In the genomic region with DNA sequence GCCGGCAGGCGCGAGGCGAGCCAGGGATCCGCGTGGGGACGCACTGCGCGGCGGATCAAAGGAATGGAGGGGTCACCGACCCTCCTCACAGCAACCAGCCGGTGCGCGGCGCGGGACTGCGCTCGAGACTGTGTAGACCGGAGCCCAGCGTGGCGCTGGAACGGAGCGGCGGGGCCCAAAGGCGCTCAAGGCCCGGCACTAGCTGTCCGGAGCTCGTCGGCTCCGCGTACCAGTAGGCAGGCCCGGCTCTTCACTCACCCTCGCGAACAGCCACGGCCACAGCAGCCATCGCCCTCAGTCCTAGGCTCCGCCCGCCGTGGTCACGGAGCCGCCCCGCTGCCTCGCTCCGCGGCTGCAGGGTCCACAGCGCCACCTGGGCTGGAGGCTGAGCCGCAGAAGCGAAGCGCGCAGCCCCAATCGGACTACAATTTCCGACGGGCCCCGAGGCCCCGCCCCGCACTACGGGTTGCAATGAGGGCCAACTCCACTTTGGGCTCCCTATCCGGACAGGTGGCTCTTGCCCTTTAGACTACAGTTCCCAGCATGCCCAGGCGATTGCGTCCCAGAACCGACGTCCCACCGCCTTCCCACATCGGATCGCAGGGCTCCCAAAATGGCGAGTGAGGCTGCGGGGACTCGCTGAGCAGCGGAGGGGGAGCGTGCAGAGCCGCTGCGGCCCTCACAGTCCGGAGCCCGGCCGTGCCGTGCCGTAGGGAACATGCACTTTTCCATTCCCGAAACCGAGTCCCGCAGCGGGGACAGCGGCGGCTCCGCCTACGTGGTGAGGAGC, we compare ENCODE assay signal across 8 cellular contexts.
A peak's percentile ranks its signal among the peaks of the same experiment; 100 is the strongest.
DNase-seq lines count a peak whose midpoint lies in the region; ATAC-seq lines count a peak whose summit lies in the region.

A gene (minus strand): TSS at position 313 of the 790 bp plus-strand sequence. CDS start 24 bp downstream, at position 289.
A gene with protein sequence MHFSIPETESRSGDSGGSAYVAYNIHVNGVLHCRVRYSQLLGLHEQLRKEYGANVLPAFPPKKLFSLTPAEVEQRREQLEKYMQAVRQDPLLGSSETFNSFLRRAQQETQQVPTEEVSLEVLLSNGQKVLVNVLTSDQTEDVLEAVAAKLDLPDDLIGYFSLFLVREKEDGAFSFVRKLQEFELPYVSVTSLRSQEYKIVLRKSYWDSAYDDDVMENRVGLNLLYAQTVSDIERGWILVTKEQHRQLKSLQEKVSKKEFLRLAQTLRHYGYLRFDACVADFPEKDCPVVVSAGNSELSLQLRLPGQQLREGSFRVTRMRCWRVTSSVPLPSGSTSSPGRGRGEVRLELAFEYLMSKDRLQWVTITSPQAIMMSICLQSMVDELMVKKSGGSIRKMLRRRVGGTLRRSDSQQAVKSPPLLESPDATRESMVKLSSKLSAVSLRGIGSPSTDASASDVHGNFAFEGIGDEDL (plus strand): TSS at position 591 of the 790 bp plus-strand sequence. CDS start 128 bp downstream, at position 719.

- peak; percentile 92 for DNase-seq in GM19240 (ENCODE audit: insufficient read length, low spot score)
- DNase-seq in NCI-H524 treated with DMSO at 0.1 percent for 48 hours (lab: John Stamatoyannopoulos, UW), result peak; percentile 96
- peak; percentile 98 to 99 for DNase-seq in activated CD4-positive, alpha-beta T cell treated with anti-CD3 and anti-CD28 coated beads for 4 hours
- DNase-seq in kidney glomerular epithelial cell (lab: John Stamatoyannopoulos, UW), result peak; percentile 98
- DNase-seq in stimulated activated CD4-positive, alpha-beta T cell treated with anti-CD3 and anti-CD28 coated beads, Interleukin-1b, Interleukin-23, amount 100 ng/mL, for 1 hour (ENCODE audit: low read depth in 2 of 2), result peak; percentile 97

- H3K4me2 ChIP-seq in BLaER1 treated with 17β-estradiol and CSF1 and Interleukin-3, amounts not matched to agents 10 nM and 100 nM, result peak within 1 kb of the TSS; percentile 90 to 98 (median 94)

- no peaks in the 10 kb centered on the region for H3K9me3 ChIP-seq in BLaER1 treated with 17β-estradiol and CSF1 and Interleukin-3, amounts not matched to agents 10 nM and 100 nM (replicated peaks in 1 of 11)

- peak within 1 kb of the TSS; percentile 92 to 100 (median 97) for H3K9ac ChIP-seq in BLaER1 treated with 17β-estradiol and CSF1 and Interleukin-3, amounts not matched to agents 10 nM and 100 nM

- H3K4me1 ChIP-seq in BLaER1 treated with 17β-estradiol and CSF1 and Interleukin-3, amounts not matched to agents 10 nM and 100 nM, result peaks cover 41 to 52% (median 45%) of the 10 kb centered on the region in 10 experiments

- ATAC-seq in HG03460 (IDR thresholded peaks at IDR 0.05; ENCODE audit: unreplicated experiment), result peak; percentile 88

- H3K36me3 ChIP-seq in BLaER1 treated with 17β-estradiol and CSF1 and Interleukin-3, amounts not matched to agents 10 nM and 100 nM, result peaks cover 55 to 74% (median 63%) of the 10 kb centered on the region in 11 experiments

- peak within 1 kb of the TSS; percentile 85 to 99 (median 98) for H3K27ac ChIP-seq in BLaER1 treated with 17β-estradiol and CSF1 and Interleukin-3, amounts not matched to agents 10 nM and 100 nM
- H3K27ac ChIP-seq in cingulate gyrus (ENCODE audit: low read depth, low read length), result peak within 1 kb of the TSS; percentile 90

- peak within 1 kb of the TSS; percentile 76 to 98 (median 90) for H3K4me3 ChIP-seq in BLaER1 treated with 17β-estradiol and CSF1 and Interleukin-3, amounts not matched to agents 10 nM and 100 nM

- H4K20me1 ChIP-seq in BLaER1 treated with 17β-estradiol and CSF1 and Interleukin-3, amounts not matched to agents 10 nM and 100 nM, result peaks cover 0 to 31% (median 10%) of the 10 kb centered on the region in 11 experiments; a peak in 13 of 22 replicates

- no peaks in the 10 kb centered on the region for H3K27me3 ChIP-seq in BLaER1 treated with 17β-estradiol and CSF1 and Interleukin-3, amounts not matched to agents 10 nM and 100 nM

Comparison
In these comparisons a context has a peak if more than half of its experiments do, and no peak if none do; other contexts are left out.
1. Peak in every context shown above with its lines: DNase-seq, ATAC-seq, H3K4me3 ChIP-seq and H3K27ac ChIP-seq.